ENCODE assay signal across 1 cellular context in the genomic region with DNA sequence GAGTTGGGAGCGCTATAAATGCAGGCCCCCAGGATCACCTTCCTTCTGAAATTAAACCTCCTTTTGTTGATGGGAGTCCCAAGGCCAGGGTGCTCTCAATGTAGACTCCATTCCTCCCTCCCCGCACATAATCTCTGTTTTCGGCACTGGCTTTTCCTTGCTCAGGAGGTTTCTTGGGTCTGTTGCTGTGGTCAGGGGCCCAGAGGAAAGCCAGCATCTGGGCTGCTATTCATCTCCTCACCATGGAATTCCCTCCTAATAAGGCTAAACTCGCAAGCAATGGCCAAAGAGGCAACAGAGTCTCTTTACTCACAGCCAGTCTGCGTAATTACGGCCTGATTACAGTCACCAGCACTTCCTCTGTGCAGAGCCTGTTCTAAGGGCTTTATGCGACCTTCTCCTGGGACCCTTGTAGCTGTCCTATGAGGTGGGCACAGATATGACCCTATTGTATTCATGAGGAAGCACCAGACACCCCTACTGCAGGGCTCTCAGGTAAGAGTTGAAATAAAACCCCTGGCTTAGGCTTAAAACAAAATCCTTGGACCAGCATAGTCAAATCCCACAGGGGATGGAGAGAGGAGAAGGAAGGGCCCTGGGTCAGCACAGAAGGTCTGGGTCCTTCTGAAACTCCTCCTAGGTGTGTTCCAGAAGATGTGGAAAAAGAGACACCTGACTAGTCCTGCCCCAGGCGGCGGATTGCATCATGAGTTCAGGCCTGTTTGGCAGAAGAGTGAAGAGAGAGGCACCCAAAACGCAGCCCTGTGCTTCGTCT.
A peak's percentile ranks its signal among the peaks of the same experiment; 100 is the strongest.
TF ChIP-seq lines count a peak whose summit lies in the region.

No MANE protein-coding gene starts in this region.

TF ChIP-seq in HepG2, 621 proteins besides CTCF, POLR2A, EP300 and RAD21 (continued from another document):
- TF ChIP-seq, protein P1, sequence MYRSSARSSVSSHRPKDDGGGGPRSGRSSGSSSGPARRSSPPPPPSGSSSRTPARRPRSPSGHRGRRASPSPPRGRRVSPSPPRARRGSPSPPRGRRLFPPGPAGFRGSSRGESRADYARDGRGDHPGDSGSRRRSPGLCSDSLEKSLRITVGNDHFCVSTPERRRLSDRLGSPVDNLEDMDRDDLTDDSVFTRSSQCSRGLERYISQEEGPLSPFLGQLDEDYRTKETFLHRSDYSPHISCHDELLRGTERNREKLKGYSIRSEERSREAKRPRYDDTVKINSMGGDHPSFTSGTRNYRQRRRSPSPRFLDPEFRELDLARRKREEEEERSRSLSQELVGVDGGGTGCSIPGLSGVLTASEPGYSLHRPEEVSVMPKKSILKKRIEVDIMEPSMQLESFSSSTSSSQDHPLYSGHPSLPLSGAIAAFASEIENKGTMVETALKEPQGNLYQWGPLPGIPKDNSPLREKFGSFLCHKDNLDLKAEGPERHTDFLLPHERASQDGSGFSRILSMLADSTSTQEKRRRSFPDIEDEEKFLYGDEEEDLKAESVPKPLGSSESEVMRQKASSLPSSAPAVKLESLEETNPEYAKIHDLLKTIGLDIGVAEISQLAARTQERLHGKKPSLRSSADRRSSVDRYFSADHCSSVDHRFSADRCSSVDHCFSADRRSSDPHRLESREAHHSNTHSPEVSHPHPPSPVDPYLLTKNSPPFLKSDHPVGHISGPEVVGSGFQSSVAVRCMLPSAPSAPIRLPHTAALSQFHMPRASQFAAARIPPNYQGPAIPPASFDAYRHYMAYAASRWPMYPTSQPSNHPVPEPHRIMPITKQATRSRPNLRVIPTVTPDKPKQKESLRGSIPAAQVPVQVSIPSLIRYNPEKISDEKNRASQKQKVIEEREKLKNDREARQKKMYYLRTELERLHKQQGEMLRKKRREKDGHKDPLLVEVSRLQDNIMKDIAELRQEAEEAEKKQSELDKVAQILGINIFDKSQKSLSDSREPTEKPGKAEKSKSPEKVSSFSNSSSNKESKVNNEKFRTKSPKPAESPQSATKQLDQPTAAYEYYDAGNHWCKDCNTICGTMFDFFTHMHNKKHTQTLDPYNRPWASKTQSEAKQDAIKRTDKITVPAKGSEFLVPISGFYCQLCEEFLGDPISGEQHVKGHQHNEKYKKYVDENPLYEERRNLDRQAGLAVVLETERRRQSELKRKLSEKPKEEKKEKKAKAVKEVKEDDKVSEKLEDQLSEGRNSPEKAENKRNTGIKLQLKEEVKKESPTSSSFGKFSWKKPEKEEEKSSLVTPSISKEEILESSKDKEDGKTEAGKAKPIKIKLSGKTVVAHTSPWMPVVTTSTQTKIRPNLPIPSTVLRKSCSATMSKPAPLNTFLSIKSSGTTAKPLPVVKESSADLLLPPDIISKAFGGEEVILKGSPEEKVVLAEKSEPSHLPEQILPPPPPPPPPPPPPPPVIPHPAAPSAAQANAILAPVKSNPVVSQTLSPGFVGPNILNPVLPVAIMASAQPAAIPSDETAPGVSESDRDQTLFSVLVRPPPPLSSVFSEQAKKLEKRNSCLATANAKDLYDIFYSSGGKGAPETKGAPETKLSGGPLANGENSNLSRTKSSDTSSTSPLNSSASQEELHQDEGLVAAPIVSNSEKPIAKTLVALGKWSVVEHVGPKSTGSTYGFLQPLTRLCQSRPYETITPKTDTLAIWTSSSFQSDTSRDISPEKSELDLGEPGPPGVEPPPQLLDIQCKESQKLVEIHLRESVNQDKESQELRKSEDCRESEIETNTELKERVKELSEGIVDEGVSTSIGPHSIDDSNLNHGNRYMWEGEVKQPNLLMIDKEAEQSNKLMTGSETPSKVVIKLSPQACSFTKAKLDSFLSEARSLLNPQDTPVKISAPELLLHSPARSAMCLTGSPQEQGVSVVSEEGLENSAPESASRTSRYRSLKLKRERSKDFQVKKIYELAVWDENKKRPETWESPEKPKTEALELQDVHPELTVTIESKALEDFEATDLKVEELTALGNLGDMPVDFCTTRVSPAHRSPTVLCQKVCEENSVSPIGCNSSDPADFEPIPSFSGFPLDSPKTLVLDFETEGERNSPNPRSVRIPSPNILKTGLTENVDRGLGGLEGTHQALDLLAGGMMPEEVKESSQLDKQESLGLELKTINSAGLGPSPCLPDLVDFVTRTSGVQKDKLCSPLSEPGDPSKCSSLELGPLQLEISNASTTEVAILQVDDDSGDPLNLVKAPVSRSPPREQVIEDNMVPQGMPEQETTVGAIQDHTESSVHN (CRISPR knock-in tag; IDR thresholded peaks at IDR 0.05): peak; percentile 1; the same call in 1 of the 2 replicates
- TF ChIP-seq ZBTB38 (CRISPR knock-in tag; IDR thresholded peaks at IDR 0.05): peak; percentile 73
- TF ChIP-seq BRD4 (CRISPR knock-in tag; IDR thresholded peaks at IDR 0.05): peak; percentile 64; the same call in 1 of the 2 replicates
- TF ChIP-seq, protein P2, sequence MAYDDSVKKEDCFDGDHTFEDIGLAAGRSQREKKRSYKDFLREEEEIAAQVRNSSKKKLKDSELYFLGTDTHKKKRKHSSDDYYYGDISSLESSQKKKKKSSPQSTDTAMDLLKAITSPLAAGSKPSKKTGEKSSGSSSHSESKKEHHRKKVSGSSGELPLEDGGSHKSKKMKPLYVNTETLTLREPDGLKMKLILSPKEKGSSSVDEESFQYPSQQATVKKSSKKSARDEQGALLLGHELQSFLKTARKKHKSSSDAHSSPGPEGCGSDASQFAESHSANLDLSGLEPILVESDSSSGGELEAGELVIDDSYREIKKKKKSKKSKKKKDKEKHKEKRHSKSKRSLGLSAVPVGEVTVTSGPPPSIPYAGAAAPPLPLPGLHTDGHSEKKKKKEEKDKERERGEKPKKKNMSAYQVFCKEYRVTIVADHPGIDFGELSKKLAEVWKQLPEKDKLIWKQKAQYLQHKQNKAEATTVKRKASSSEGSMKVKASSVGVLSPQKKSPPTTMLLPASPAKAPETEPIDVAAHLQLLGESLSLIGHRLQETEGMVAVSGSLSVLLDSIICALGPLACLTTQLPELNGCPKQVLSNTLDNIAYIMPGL (CRISPR knock-in tag; IDR thresholded peaks at IDR 0.05; ENCODE audit: borderline replicate concordance in 1 of 2, low read depth in 1 of 2): 0 out of 4 replicates have a peak, but pooled peaks of 1 of the 2 experiments have one; percentile 28
- peak; percentile 55; the same call in 1 of the 2 replicates for TF ChIP-seq ZNF547 (CRISPR knock-in tag; IDR thresholded peaks at IDR 0.05)
- TF ChIP-seq ZNF607 (CRISPR knock-in tag; IDR thresholded peaks at IDR 0.05; ENCODE audit: borderline replicate concordance): 0 out of 2 replicates have a peak, but pooled peaks have one; percentile 1
- TF ChIP-seq, protein P3, sequence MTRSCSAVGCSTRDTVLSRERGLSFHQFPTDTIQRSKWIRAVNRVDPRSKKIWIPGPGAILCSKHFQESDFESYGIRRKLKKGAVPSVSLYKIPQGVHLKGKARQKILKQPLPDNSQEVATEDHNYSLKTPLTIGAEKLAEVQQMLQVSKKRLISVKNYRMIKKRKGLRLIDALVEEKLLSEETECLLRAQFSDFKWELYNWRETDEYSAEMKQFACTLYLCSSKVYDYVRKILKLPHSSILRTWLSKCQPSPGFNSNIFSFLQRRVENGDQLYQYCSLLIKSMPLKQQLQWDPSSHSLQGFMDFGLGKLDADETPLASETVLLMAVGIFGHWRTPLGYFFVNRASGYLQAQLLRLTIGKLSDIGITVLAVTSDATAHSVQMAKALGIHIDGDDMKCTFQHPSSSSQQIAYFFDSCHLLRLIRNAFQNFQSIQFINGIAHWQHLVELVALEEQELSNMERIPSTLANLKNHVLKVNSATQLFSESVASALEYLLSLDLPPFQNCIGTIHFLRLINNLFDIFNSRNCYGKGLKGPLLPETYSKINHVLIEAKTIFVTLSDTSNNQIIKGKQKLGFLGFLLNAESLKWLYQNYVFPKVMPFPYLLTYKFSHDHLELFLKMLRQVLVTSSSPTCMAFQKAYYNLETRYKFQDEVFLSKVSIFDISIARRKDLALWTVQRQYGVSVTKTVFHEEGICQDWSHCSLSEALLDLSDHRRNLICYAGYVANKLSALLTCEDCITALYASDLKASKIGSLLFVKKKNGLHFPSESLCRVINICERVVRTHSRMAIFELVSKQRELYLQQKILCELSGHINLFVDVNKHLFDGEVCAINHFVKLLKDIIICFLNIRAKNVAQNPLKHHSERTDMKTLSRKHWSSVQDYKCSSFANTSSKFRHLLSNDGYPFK (CRISPR knock-in tag; IDR thresholded peaks at IDR 0.05; ENCODE audit: borderline replicate concordance): peak; percentile 11; the same call in 1 of the 2 replicates
- no peak for TF ChIP-seq BRCA1 (CRISPR knock-in tag; IDR thresholded peaks at IDR 0.05)
- 0 out of 2 replicates have a peak, but pooled peaks have one; percentile 12 for TF ChIP-seq ESRRA (CRISPR knock-in tag; IDR thresholded peaks at IDR 0.05; ENCODE audit: low read depth)
- TF ChIP-seq, protein P4, sequence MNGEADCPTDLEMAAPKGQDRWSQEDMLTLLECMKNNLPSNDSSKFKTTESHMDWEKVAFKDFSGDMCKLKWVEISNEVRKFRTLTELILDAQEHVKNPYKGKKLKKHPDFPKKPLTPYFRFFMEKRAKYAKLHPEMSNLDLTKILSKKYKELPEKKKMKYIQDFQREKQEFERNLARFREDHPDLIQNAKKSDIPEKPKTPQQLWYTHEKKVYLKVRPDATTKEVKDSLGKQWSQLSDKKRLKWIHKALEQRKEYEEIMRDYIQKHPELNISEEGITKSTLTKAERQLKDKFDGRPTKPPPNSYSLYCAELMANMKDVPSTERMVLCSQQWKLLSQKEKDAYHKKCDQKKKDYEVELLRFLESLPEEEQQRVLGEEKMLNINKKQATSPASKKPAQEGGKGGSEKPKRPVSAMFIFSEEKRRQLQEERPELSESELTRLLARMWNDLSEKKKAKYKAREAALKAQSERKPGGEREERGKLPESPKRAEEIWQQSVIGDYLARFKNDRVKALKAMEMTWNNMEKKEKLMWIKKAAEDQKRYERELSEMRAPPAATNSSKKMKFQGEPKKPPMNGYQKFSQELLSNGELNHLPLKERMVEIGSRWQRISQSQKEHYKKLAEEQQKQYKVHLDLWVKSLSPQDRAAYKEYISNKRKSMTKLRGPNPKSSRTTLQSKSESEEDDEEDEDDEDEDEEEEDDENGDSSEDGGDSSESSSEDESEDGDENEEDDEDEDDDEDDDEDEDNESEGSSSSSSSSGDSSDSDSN (CRISPR knock-in tag; IDR thresholded peaks at IDR 0.05): 0 out of 2 replicates have a peak, but pooled peaks have one; percentile 34
